ENCODE assay signal across 28 cellular contexts in genomic region chr2:122804494-122804893, GRCh38.
DNase-seq lines count a peak whose midpoint lies in the region; ATAC-seq, FAIRE-seq and TF ChIP-seq lines count a peak whose summit lies in the region.
"Had no signal": no experiment of that assay in that cellular context is flagged by ENCODE, and none has a peak within 500 bp of the region (broad histone marks: within the 10 kb centered on the region; RNA-seq: fewer than 3 reads in every experiment).

No MANE protein-coding gene starts in this region.

- H3K4me3 ChIP-seq in mammary epithelial cell (replicated peaks in 1 of 3; ENCODE audit: insufficient read depth in 1 of 3, low read depth in 2 of 3, low read length in 3 of 3) (no peak overlapping the region), breast epithelium (no peak overlapping the region), bronchial epithelial cell (ENCODE audit: low read depth, low read length) (no peak overlapping the region)
- H3K4me3 ChIP-seq: K562, MG63, Peyer's patch, SK-N-MC had no signal

- intact Hi-C loops in mammary epithelial cell (cut with micrococcal nuclease): no loop called here
- intact Hi-C loops in breast epithelium (cut with DNase I; ENCODE audit: low total_unique reads): no loop called here

- no peak for FAIRE-seq in bronchial epithelial cell (lab: Jason Lieb, UNC)
- FAIRE-seq: G401.6, H1, K562 had no signal

- H2AFZ ChIP-seq in mammary epithelial cell (ENCODE audit: low read depth, low read length): no peak overlapping the region

- H3K36me3 ChIP-seq in mammary epithelial cell (ENCODE audit: insufficient read depth, low read length): no peaks in the 10 kb centered on the region
- H3K36me3 ChIP-seq in breast epithelium: no peaks in the 10 kb centered on the region
- H3K36me3 ChIP-seq in bronchial epithelial cell (ENCODE audit: control insufficient read depth, insufficient read depth, low read length): no peaks in the 10 kb centered on the region
- H3K36me3 ChIP-seq: BE2C, MG63, Peyer's patch had no signal

- in situ Hi-C loops in mammary epithelial cell (cut with MboI; ENCODE audit: low sequenced_read_pairs in 2 of 2): no loop called here

- ATAC-seq in HG03097 (IDR thresholded peaks at IDR 0.05; ENCODE audit: low FRiP score, unreplicated experiment): no peak
- ATAC-seq: HCT116, K562 had no signal

- BruUV-seq in mammary epithelial cell (replicated peaks; lab: Mats Ljungman, UMichigan): no TSS peak

- H3K4me1 ChIP-seq in mammary epithelial cell (ENCODE audit: insufficient read depth, low read length) (no peaks in the 10 kb centered on the region), breast epithelium (no peaks in the 10 kb centered on the region)
- H3K4me1 ChIP-seq: BE2C, Peyer's patch had no signal

- CTCF ChIA-PET in mammary epithelial cell (lab: Charles Lee; ENCODE audit: low non-redundant PET): no interaction called here

- dilution Hi-C loops in mammary epithelial cell (cut with HindIII; ENCODE audit: low sequenced_read_pairs): no loop called here

- TF ChIP-seq CTCF in mammary epithelial cell (conservative IDR thresholded peaks at IDR 0.05 in 1 of 2, IDR thresholded peaks at IDR 0.05 in 1 of 2; ENCODE audit: extremely low read depth in 1 of 2, insufficient read depth in 1 of 2, low read depth in 1 of 2, low read length in 2 of 2) (no peak), breast epithelium (IDR thresholded peaks at IDR 0.05) (no peak), bronchial epithelial cell (IDR thresholded peaks at IDR 0.05; ENCODE audit: insufficient read depth, low read length, severe bottlenecking) (no peak)

- DNase-seq in mammary epithelial cell: peak; percentile 20
- DNase-seq in breast epithelium (ENCODE audit: low spot score in 2 of 2): no peak
- DNase-seq in M059J (ENCODE audit: low read depth): peak; percentile 12
- DNase-seq in bronchial epithelial cell (ENCODE audit: low read depth): peak; percentile 1
- no peak for DNase-seq in HUDEP-2 (lab: John Stamatoyannopoulos, UW; ENCODE audit: unreplicated experiment in 76 of 76)
- no peak for DNase-seq in NCI-H2227 (lab: John Stamatoyannopoulos, UW; ENCODE audit: unreplicated experiment)
- DNase-seq: BE2C; CD8-positive, alpha-beta memory T cell; DMS 273 treated with DMSO at 0.1 percent for 48 hours; DMS79 treated with DMSO at 0.1 percent for 48 hours; Kasumi-1; MG63; NCI-H1105 treated with DMSO at 0.1 percent for 48 hours; NCI-H146; NCI-H1930; NCI-H2107; NCI-H446 treated with DMSO at 0.1 percent for 48 hours; NCI-H69; Peyer's patch; SIG-M5 had no signal

- no peaks in the 10 kb centered on the region for H4K20me1 ChIP-seq in mammary epithelial cell (ENCODE audit: insufficient read depth, low read length)

- WGBS in mammary epithelial cell (ENCODE audit: low coverage, missing lambda C conversion rate): 60% methylated on average over 4 of the region's 4 CpGs

- no peak for TF ChIP-seq POLR2A in breast epithelium (IDR thresholded peaks at IDR 0.05)

- H3K27ac ChIP-seq in mammary epithelial cell (ENCODE audit: insufficient read depth, low read depth, low read length) (no peak overlapping the region), breast epithelium (no peak overlapping the region)
- H3K27ac ChIP-seq: 22Rv1, HL-60, Peyer's patch, SK-N-MC had no signal

- no peak overlapping the region for H3K9ac ChIP-seq in mammary epithelial cell (ENCODE audit: insufficient read depth, low read length)

- H3K27me3 ChIP-seq in mammary epithelial cell (ENCODE audit: insufficient read depth, low read length): no peaks in the 10 kb centered on the region
- no peaks in the 10 kb centered on the region for H3K27me3 ChIP-seq in breast epithelium
- H3K27me3 ChIP-seq in bronchial epithelial cell (ENCODE audit: control insufficient read depth, insufficient read depth, low read length): no peaks in the 10 kb centered on the region
- H3K27me3 ChIP-seq: BE2C, MG63, Peyer's patch had no signal

- no peaks in the 10 kb centered on the region for H3K79me2 ChIP-seq in mammary epithelial cell (ENCODE audit: insufficient read depth, low read length)

- H3K9me3 ChIP-seq in mammary epithelial cell (replicated peaks; ENCODE audit: insufficient read depth, low read length) (peaks cover 5% of the 10 kb centered on the region), breast epithelium (no peaks in the 10 kb centered on the region)
- H3K9me3 ChIP-seq: BE2C, MG63, Peyer's patch had no signal

- no peak overlapping the region for H3K4me2 ChIP-seq in mammary epithelial cell (ENCODE audit: insufficient read depth, low read depth, low read length)

Comparison
In these comparisons a context has a peak if more than half of its experiments do, and no peak if none do; other contexts are left out.
1. DNase-seq: peak in mammary epithelial cell (single experiment), M059J (single experiment) and bronchial epithelial cell (single experiment); none in breast epithelium (0 of 2), HUDEP-2 (0 of 76) and NCI-H2227 (single experiment).